25 cellular contexts compared by ENCODE assay signal in the genomic region with DNA sequence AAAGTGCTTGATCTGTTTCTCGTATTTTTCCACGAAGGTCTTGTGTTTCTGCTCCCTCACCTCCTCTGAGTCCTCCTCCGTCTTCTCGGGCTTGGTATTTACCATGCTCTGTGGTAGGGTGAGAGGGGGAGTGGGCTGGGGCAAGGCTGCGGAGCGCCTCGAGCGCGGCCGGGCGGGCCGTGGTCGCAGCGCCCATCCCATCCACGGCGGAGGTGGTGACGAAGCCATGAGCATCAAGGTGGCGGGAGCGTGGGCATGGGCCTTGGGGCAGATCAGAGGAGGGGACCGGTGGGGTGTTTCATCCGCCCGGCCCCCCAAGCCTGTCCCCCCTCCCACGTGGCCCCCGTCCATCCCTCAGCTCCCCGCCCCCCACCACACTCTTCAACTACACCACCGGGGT.
"Had no signal": no experiment of that assay in that cellular context is flagged by ENCODE, and none has a peak within 500 bp of the region (broad histone marks: within the 10 kb centered on the region; RNA-seq: fewer than 3 reads in every experiment).

No MANE protein-coding gene starts in this region.

- H3K4me3 Mint-ChIP-seq: activated CD4-positive, alpha-beta T cell treated with anti-CD3 and anti-CD28 coated beads, Interleukin-2, amount 10 ng/mL, durations not matched to agents 7 days and 5 days; activated CD8-positive, alpha-beta T cell treated with anti-CD3 and anti-CD28 coated beads for 36 hours; activated naive CD8-positive, alpha-beta T cell treated with anti-CD3 and anti-CD28 coated beads for 36 hours; activated T-helper 17 cell treated with anti-CD3 and anti-CD28 coated beads, Interleukin-2, amount 50 U/mL, for 72 hours; effector memory CD8-positive, alpha-beta T cell; mesothelial cell of epicardium; naive thymus-derived CD8-positive, alpha-beta T cell; T-helper 2 cell treated with Interferon-gamma antibody and Interleukin-4, amounts not matched to agents 5 μg/mL and 100 μg/mL, for 36 hours had no signal

- H3K27ac ChIP-seq: colonic mucosa, gastroesophageal sphincter, left ventricle myocardium inferior, neural progenitor cell, prostate gland, right atrium auricular region, upper lobe of left lung, VCaP had no signal

- ATAC-seq: activated CD4-positive, CD25-positive, alpha-beta regulatory T cell treated with anti-CD3 and anti-CD28 coated beads, Interleukin-2, amount 50 U/mL, for 24 hours; activated CD8-positive, alpha-beta T cell treated with anti-CD3 and anti-CD28 coated beads for 36 hours; activated T-helper 17 cell treated with anti-CD3 and anti-CD28 coated beads, Interleukin-2, amount 50 U/mL, for 72 hours; effector memory CD8-positive, alpha-beta T cell; gastroesophageal sphincter; naive thymus-derived CD8-positive, alpha-beta T cell had no signal

- FAIRE-seq: astrocyte had no signal

- H3K4me2 ChIP-seq: neural progenitor cell had no signal

- H3K27me3 Mint-ChIP-seq: activated CD4-positive, alpha-beta T cell treated with anti-CD3 and anti-CD28 coated beads, Interleukin-2, amount 10 ng/mL, durations not matched to agents 7 days and 5 days; activated CD8-positive, alpha-beta T cell treated with anti-CD3 and anti-CD28 coated beads for 36 hours; activated naive CD8-positive, alpha-beta T cell treated with anti-CD3 and anti-CD28 coated beads for 36 hours; activated T-helper 17 cell treated with anti-CD3 and anti-CD28 coated beads, Interleukin-2, amount 50 U/mL, for 72 hours; effector memory CD8-positive, alpha-beta T cell; naive thymus-derived CD8-positive, alpha-beta T cell had no signal

- H3K4me3 ChIP-seq: colonic mucosa, gastroesophageal sphincter, left ventricle myocardium inferior, neural progenitor cell, prostate gland, right atrium auricular region, upper lobe of left lung had no signal

- H3K27ac Mint-ChIP-seq: activated CD4-positive, alpha-beta T cell treated with anti-CD3 and anti-CD28 coated beads, Interleukin-2, amount 10 ng/mL, durations not matched to agents 7 days and 5 days; activated CD8-positive, alpha-beta T cell treated with anti-CD3 and anti-CD28 coated beads for 36 hours; activated naive CD8-positive, alpha-beta T cell treated with anti-CD3 and anti-CD28 coated beads for 36 hours; activated T-helper 17 cell treated with anti-CD3 and anti-CD28 coated beads, Interleukin-2, amount 50 U/mL, for 72 hours; mesothelial cell of epicardium; neural progenitor cell; T-helper 2 cell treated with Interferon-gamma antibody and Interleukin-4, amounts not matched to agents 5 μg/mL and 100 μg/mL, for 36 hours had no signal

- DNase-seq: activated CD4-positive, alpha-beta T cell treated with anti-CD3 and anti-CD28 coated beads, Interleukin-2, amount 10 ng/mL, durations not matched to agents 7 days and 5 days; activated CD8-positive, alpha-beta T cell treated with anti-CD3 and anti-CD28 coated beads for 36 hours; activated naive CD4-positive, alpha-beta T cell treated with Interleukin-2 at 50 U/mL for 16 hours; activated naive CD8-positive, alpha-beta T cell treated with anti-CD3 and anti-CD28 coated beads for 36 hours; activated T-cell treated with anti-CD3 and anti-CD28 coated beads, Interleukin-2, amount 50 U/mL, for 1 hour; colonic mucosa; dorsolateral prefrontal cortex; effector memory CD8-positive, alpha-beta T cell; head of caudate nucleus; hypothalamus; left ventricle myocardium inferior; naive thymus-derived CD8-positive, alpha-beta T cell; stimulated activated CD4-positive, alpha-beta T cell treated with anti-CD3 and anti-CD28 coated beads, Interleukin-1b, Interleukin-23, amount 100 ng/mL, for 48 hours; stimulated activated naive CD4-positive, alpha-beta T cell had no signal

- H2AFZ ChIP-seq: neural progenitor cell had no signal

- H3K9ac ChIP-seq: neural progenitor cell had no signal

- H3K27me3 ChIP-seq: colonic mucosa, dorsolateral prefrontal cortex, gastroesophageal sphincter, neural progenitor cell, right atrium auricular region, upper lobe of left lung had no signal

- H3K9me3 Mint-ChIP-seq: activated CD4-positive, alpha-beta T cell treated with anti-CD3 and anti-CD28 coated beads, Interleukin-2, amount 10 ng/mL, durations not matched to agents 7 days and 5 days; activated CD8-positive, alpha-beta T cell treated with anti-CD3 and anti-CD28 coated beads for 36 hours; activated naive CD8-positive, alpha-beta T cell treated with anti-CD3 and anti-CD28 coated beads for 36 hours; activated T-helper 17 cell treated with anti-CD3 and anti-CD28 coated beads, Interleukin-2, amount 50 U/mL, for 72 hours; effector memory CD8-positive, alpha-beta T cell; mesothelial cell of epicardium; naive thymus-derived CD8-positive, alpha-beta T cell; neural progenitor cell; T-helper 2 cell treated with Interferon-gamma antibody and Interleukin-4, amounts not matched to agents 5 μg/mL and 100 μg/mL, for 36 hours had no signal

- H3K4me1 ChIP-seq: colonic mucosa, neural progenitor cell, prostate gland had no signal

- H3K4me1 Mint-ChIP-seq: mesothelial cell of epicardium, neural progenitor cell had no signal

- H3K9me3 ChIP-seq: colonic mucosa, gastroesophageal sphincter, left ventricle myocardium inferior, prostate gland, right atrium auricular region, upper lobe of left lung had no signal

- H3K36me3 ChIP-seq: neural progenitor cell had no signal
